Comparison of ENCODE assay signal across 15 cellular contexts in genomic region chr9:111131219-111131618, GRCh38.
A peak's percentile ranks its signal among the peaks of the same experiment; 100 is the strongest.
DNase-seq lines count a peak whose midpoint lies in the region; ATAC-seq and TF ChIP-seq lines count a peak whose summit lies in the region.
"Had no signal": no experiment of that assay in that cellular context is flagged by ENCODE, and none has a peak within 500 bp of the region (broad histone marks: within the 10 kb centered on the region; RNA-seq: fewer than 3 reads in every experiment).

No MANE protein-coding gene starts in this region.

- peaks cover 0 to 17% of the 10 kb centered on the region in 2 donors for H3K9me3 ChIP-seq in left lung
- H3K9me3 ChIP-seq in osteoblast (ENCODE audit: low read depth, low read length): no peaks in the 10 kb centered on the region

- H4K20me1 ChIP-seq in GM23338 (replicated peaks; ENCODE audit: insufficient read depth) (no peaks in the 10 kb centered on the region), osteoblast (ENCODE audit: insufficient read depth, low read length) (no peaks in the 10 kb centered on the region)

- H3K4me1 ChIP-seq in GM23338 (ENCODE audit: insufficient read depth) (no peaks in the 10 kb centered on the region), left lung (no peaks in the 10 kb centered on the region), osteoblast (ENCODE audit: insufficient read depth, low read length) (no peaks in the 10 kb centered on the region)

- H3K9me2 ChIP-seq in GM23338 (ENCODE audit: insufficient read depth): no peaks in the 10 kb centered on the region

- no peak overlapping the region for H3K4me3 ChIP-seq in GM23338
- H3K4me3 ChIP-seq in left lung: no peak overlapping the region
- no peak overlapping the region for H3K4me3 ChIP-seq in osteoblast (ENCODE audit: insufficient read depth, low read length)

- peaks cover 5% of the 10 kb centered on the region; the same call in 1 of the 3 replicates for H3K9me3 Mint-ChIP-seq in GM23338

- intact Hi-C loops in left lung (cut with DNase I): no loop called here

- no peak overlapping the region for H3K4me3 Mint-ChIP-seq in GM23338
- H3K4me3 Mint-ChIP-seq: B cell; CD8-positive, alpha-beta T cell; HFFc6 had no signal

- H3K36me3 ChIP-seq in GM23338 (ENCODE audit: insufficient read depth) (no peaks in the 10 kb centered on the region), left lung (no peaks in the 10 kb centered on the region), osteoblast (ENCODE audit: insufficient read depth, low read length) (no peaks in the 10 kb centered on the region)

- H3K27me3 Mint-ChIP-seq in GM23338 (ENCODE audit: insufficient read depth, low read depth, poor library complexity): peaks cover 2% of the 10 kb centered on the region
- H3K27me3 Mint-ChIP-seq: B cell had no signal

- ATAC-seq in GM23338 (no peak), left lung (peak; percentile 50), GM18517 (IDR thresholded peaks at IDR 0.05; ENCODE audit: unreplicated experiment) (no peak)
- ATAC-seq: CD8-positive, alpha-beta T cell had no signal

- H3K27ac ChIP-seq in GM23338 (ENCODE audit: low read depth) (no peak overlapping the region), left lung (no peak overlapping the region), osteoblast (ENCODE audit: low read depth, low read length) (no peak overlapping the region)

- no peaks in the 10 kb centered on the region for H3K27me3 ChIP-seq in GM23338 (ENCODE audit: insufficient read depth)
- H3K27me3 ChIP-seq in left lung: no peaks in the 10 kb centered on the region
- H3K27me3 ChIP-seq in osteoblast (ENCODE audit: insufficient read depth, low read length): no peaks in the 10 kb centered on the region

- H3K79me2 ChIP-seq in GM23338 (replicated peaks; ENCODE audit: insufficient read depth): no peaks in the 10 kb centered on the region
- H3K79me2 ChIP-seq in osteoblast (ENCODE audit: insufficient read depth, low read length): no peaks in the 10 kb centered on the region

- H3K27ac Mint-ChIP-seq in GM23338: no peak overlapping the region
- H3K27ac Mint-ChIP-seq: B cell; CD8-positive, alpha-beta T cell; HFFc6 had no signal

- no peak for DNase-seq in GM23338 (ENCODE audit: low spot score)
- peak; percentile 42 for DNase-seq in MV-4-11 (lab: John Stamatoyannopoulos, UW)
- no peak for DNase-seq in left lung
- DNase-seq in osteoblast (ENCODE audit: insufficient read length, low spot score, missing footprints): no peak
- DNase-seq in GM03348 (ENCODE audit: low spot score): no peak
- no peak for DNase-seq in NCI-H446 treated with DMSO at 0.1 percent for 48 hours (lab: John Stamatoyannopoulos, UW)
- DNase-seq: C1 segment of cervical spinal cord; CD8-positive, alpha-beta T cell; COR-L47; DND-41; GDM1; HCEC 1CT; HFFc6 had no signal

- H3K4me2 ChIP-seq in GM23338 (no peak overlapping the region), osteoblast (ENCODE audit: insufficient read depth, low read length) (no peak overlapping the region)

- no peaks in the 10 kb centered on the region for H3K4me1 Mint-ChIP-seq in GM23338
- H3K4me1 Mint-ChIP-seq: B cell had no signal

- H2AFZ ChIP-seq in GM23338: peak overlapping the region; percentile 47; the same call in 1 of the 2 replicates
- H2AFZ ChIP-seq in osteoblast (ENCODE audit: low read length): peak overlapping the region; percentile 5

- no peaks in the 10 kb centered on the region for H3K36me3 Mint-ChIP-seq in GM23338 (ENCODE audit: low read depth)
- H3K36me3 Mint-ChIP-seq: CD8-positive, alpha-beta T cell had no signal

- H3F3A ChIP-seq in GM23338 (replicated peaks; ENCODE audit: low read depth): no peaks in the 10 kb centered on the region

- TF ChIP-seq CTCF in GM23338 (conservative IDR thresholded peaks at IDR 0.05; ENCODE audit: low read depth in 2 of 2): no peak
- TF ChIP-seq CTCF in left lung (IDR thresholded peaks at IDR 0.05): no peak
- TF ChIP-seq CTCF in osteoblast (IDR thresholded peaks at IDR 0.05; ENCODE audit: extremely low read depth, low read depth, low read length): no peak

TF ChIP-seq in GM23338, 12 proteins besides CTCF, POLR2A, EP300 and RAD21 (continues in another document):
- TF ChIP-seq, protein P1, sequence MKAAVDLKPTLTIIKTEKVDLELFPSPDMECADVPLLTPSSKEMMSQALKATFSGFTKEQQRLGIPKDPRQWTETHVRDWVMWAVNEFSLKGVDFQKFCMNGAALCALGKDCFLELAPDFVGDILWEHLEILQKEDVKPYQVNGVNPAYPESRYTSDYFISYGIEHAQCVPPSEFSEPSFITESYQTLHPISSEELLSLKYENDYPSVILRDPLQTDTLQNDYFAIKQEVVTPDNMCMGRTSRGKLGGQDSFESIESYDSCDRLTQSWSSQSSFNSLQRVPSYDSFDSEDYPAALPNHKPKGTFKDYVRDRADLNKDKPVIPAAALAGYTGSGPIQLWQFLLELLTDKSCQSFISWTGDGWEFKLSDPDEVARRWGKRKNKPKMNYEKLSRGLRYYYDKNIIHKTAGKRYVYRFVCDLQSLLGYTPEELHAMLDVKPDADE (IDR thresholded peaks at IDR 0.05): no peak
- TF ChIP-seq JUNB (IDR thresholded peaks at IDR 0.05; ENCODE audit: unreplicated experiment): no peak
- no peak for TF ChIP-seq EZH2 (IDR thresholded peaks at IDR 0.05; ENCODE audit: low read depth, unreplicated experiment)
- no peak for TF ChIP-seq ZNF114 (CRISPR knock-in tag; IDR thresholded peaks at IDR 0.05)
- no peak for TF ChIP-seq STAT1 (IDR thresholded peaks at IDR 0.05; ENCODE audit: unreplicated experiment)
- no peak for TF ChIP-seq CREB1 (CRISPR knock-in tag; IDR thresholded peaks at IDR 0.05; ENCODE audit: low read depth)
- TF ChIP-seq EZH2phosphoT487 (IDR thresholded peaks at IDR 0.05; ENCODE audit: unreplicated experiment): no peak
- no peak for TF ChIP-seq NANOG (IDR thresholded peaks at IDR 0.05; ENCODE audit: borderline replicate concordance)
- no peak for TF ChIP-seq ZNF331 (CRISPR knock-in tag; IDR thresholded peaks at IDR 0.05; ENCODE audit: low read depth)
- no peak for TF ChIP-seq POLR2AphosphoS5 (IDR thresholded peaks at IDR 0.05; ENCODE audit: low read depth)
- TF ChIP-seq, protein P2, sequence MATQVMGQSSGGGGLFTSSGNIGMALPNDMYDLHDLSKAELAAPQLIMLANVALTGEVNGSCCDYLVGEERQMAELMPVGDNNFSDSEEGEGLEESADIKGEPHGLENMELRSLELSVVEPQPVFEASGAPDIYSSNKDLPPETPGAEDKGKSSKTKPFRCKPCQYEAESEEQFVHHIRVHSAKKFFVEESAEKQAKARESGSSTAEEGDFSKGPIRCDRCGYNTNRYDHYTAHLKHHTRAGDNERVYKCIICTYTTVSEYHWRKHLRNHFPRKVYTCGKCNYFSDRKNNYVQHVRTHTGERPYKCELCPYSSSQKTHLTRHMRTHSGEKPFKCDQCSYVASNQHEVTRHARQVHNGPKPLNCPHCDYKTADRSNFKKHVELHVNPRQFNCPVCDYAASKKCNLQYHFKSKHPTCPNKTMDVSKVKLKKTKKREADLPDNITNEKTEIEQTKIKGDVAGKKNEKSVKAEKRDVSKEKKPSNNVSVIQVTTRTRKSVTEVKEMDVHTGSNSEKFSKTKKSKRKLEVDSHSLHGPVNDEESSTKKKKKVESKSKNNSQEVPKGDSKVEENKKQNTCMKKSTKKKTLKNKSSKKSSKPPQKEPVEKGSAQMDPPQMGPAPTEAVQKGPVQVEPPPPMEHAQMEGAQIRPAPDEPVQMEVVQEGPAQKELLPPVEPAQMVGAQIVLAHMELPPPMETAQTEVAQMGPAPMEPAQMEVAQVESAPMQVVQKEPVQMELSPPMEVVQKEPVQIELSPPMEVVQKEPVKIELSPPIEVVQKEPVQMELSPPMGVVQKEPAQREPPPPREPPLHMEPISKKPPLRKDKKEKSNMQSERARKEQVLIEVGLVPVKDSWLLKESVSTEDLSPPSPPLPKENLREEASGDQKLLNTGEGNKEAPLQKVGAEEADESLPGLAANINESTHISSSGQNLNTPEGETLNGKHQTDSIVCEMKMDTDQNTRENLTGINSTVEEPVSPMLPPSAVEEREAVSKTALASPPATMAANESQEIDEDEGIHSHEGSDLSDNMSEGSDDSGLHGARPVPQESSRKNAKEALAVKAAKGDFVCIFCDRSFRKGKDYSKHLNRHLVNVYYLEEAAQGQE (IDR thresholded peaks at IDR 0.05; ENCODE audit: unreplicated experiment): no peak
